8 cellular contexts compared by ENCODE assay signal in genomic region chr15:63505842-63506222, GRCh38. TPM values are rescaled to one million over a fixed set of nuclear protein-coding genes. Genes with fewer than 3 reads are reported as not detected.
DNase-seq lines count a peak whose midpoint lies in the region; ATAC-seq and TF ChIP-seq lines count a peak whose summit lies in the region.

No MANE protein-coding gene starts in this region.

- intact Hi-C loops in heart left ventricle (cut with DNase I) = loop anchor here in 6 of 10 donors (2.0 to 10.0 kb wide), 4 partner anchors 39 to 49 kb away; no protein-coding TSS in a partner anchor
- intact Hi-C loops in Right ventricle myocardium inferior (cut with DNase I) = loop anchor here (5.0 kb wide), 1 partner anchor 41 kb away; no protein-coding TSS in a partner anchor
- intact Hi-C loops in body of pancreas (cut with DNase I) = loop anchor here (10.0 kb wide), 1 partner anchor 59 kb away; no protein-coding TSS in a partner anchor
- intact Hi-C loops in upper lobe of right lung (cut with DNase I) = no loop called here

- H3K4me3 ChIP-seq in heart left ventricle (peak overlapping the region; percentile 53 to 95 (median 80)), body of pancreas (peak overlapping the region; percentile 63 to 71), mesenchymal stem cell (ENCODE audit: insufficient read depth in 1 of 2, low read depth in 1 of 2, low read length in 2 of 2) (peak overlapping the region in 1 of 2 experiments; percentile 90), upper lobe of right lung (peak overlapping the region; percentile 77)

- H3K9me3 ChIP-seq in heart left ventricle = no peaks in the 10 kb centered on the region
- H3K9me3 ChIP-seq in body of pancreas = no peaks in the 10 kb centered on the region
- H3K9me3 ChIP-seq in mesenchymal stem cell (ENCODE audit: control insufficient read depth, low read length) = no peaks in the 10 kb centered on the region
- no peaks in the 10 kb centered on the region for H3K9me3 ChIP-seq in upper lobe of right lung

- peak overlapping the region; percentile 66 for H3K4me2 ChIP-seq in mesenchymal stem cell (ENCODE audit: low read length, poor library complexity, severe bottlenecking)

- peak overlapping the region in 1 of 2 experiments; percentile 19 for H3K18ac ChIP-seq in mesenchymal stem cell (ENCODE audit: low read depth in 1 of 2, low read length in 2 of 2)

- ATAC-seq in heart left ventricle (no peak), Right ventricle myocardium inferior (no peak), body of pancreas (no peak), upper lobe of right lung (no peak), GM19324 (IDR thresholded peaks at IDR 0.05; ENCODE audit: low FRiP score, unreplicated experiment) (no peak), GM19397 (IDR thresholded peaks at IDR 0.05; ENCODE audit: unreplicated experiment) (no peak)

- no peak overlapping the region for H2AFZ ChIP-seq in mesenchymal stem cell (ENCODE audit: low read depth, low read length)

- TF ChIP-seq POLR2A in heart left ventricle (IDR thresholded peaks at IDR 0.05) (no peak), body of pancreas (IDR thresholded peaks at IDR 0.05) (no peak)

- TF ChIP-seq CTCF in heart left ventricle (IDR thresholded peaks at IDR 0.05) = no peak
- peak in 2 of 7 experiments; percentile 4 to 13 for TF ChIP-seq CTCF in body of pancreas (IDR thresholded peaks at IDR 0.05)
- TF ChIP-seq CTCF in upper lobe of right lung (IDR thresholded peaks at IDR 0.05) = no peak
- no peak for TF ChIP-seq CTCF in GM20000 (IDR thresholded peaks at IDR 0.05; ENCODE audit: extremely low read depth, missing control alignments)

- no peak overlapping the region for H2BK12ac ChIP-seq in mesenchymal stem cell (ENCODE audit: low read length in 2 of 2)

- H3K4ac ChIP-seq in mesenchymal stem cell (ENCODE audit: low read depth in 1 of 2, low read length in 2 of 2) = no peak overlapping the region

- no peak overlapping the region for H2BK5ac ChIP-seq in mesenchymal stem cell (ENCODE audit: low read depth, low read length, poor library complexity, severe bottlenecking)

- WGBS in heart left ventricle, 4 donors = 13 to 21% (median 19%) methylated on average over 8 of the region's 8 CpGs
- 3% methylated on average over 8 of the region's 8 CpGs for WGBS in body of pancreas, 2 donors
- whole genome bisulfite sequencing in mesenchymal stem cell = 44% methylated on average over 8 of the region's 8 CpGs

- H3K4me1 ChIP-seq in heart left ventricle (peaks cover 3 to 82% (median 75%) of the 10 kb centered on the region in 12 donors), body of pancreas (peaks cover 73% of the 10 kb centered on the region), mesenchymal stem cell (ENCODE audit: control insufficient read depth, insufficient read depth, low read depth, low read length) (peaks cover 11% of the 10 kb centered on the region), upper lobe of right lung (peaks cover 72% of the 10 kb centered on the region)

- no peak overlapping the region for H2BK120ac ChIP-seq in mesenchymal stem cell (ENCODE audit: low read depth, low read length)

- no peak overlapping the region for H3K23ac ChIP-seq in mesenchymal stem cell (ENCODE audit: low read length in 2 of 2)

- no peak overlapping the region for H2AK5ac ChIP-seq in mesenchymal stem cell (ENCODE audit: low read length, severe bottlenecking)

- H2BK15ac ChIP-seq in mesenchymal stem cell (ENCODE audit: low read depth, poor library complexity, severe bottlenecking) = no peak overlapping the region

- H4K91ac ChIP-seq in mesenchymal stem cell (ENCODE audit: low read length) = no peak overlapping the region

- no peak overlapping the region for H3K14ac ChIP-seq in mesenchymal stem cell (ENCODE audit: low read length in 2 of 2)

- H4K8ac ChIP-seq in mesenchymal stem cell (ENCODE audit: low read length) = no peak overlapping the region

- H3K36me3 ChIP-seq in heart left ventricle (no peaks in the 10 kb centered on the region), body of pancreas (replicated peaks in 1 of 2; ENCODE audit: insufficient read depth in 1 of 2, low read depth in 2 of 2) (no peaks in the 10 kb centered on the region), mesenchymal stem cell (ENCODE audit: control insufficient read depth in 1 of 2, insufficient read depth in 2 of 2, low read depth in 1 of 2, low read length in 2 of 2) (no peaks in the 10 kb centered on the region), upper lobe of right lung (no peaks in the 10 kb centered on the region)

- H3K27me3 ChIP-seq in heart left ventricle (no peaks in the 10 kb centered on the region), body of pancreas (no peaks in the 10 kb centered on the region), mesenchymal stem cell (ENCODE audit: control insufficient read depth in 1 of 2, insufficient read depth in 1 of 2, low read length in 2 of 2) (no peaks in the 10 kb centered on the region), upper lobe of right lung (no peaks in the 10 kb centered on the region)

- H3K9ac ChIP-seq in mesenchymal stem cell (ENCODE audit: low read length) = peak overlapping the region; percentile 96

- no peak for DNase-seq in heart left ventricle
- no peak for DNase-seq in Right ventricle myocardium inferior (ENCODE audit: missing footprints)
- no peak for DNase-seq in body of pancreas
- no peak for DNase-seq in mesenchymal stem cell
- DNase-seq in upper lobe of right lung = no peak
- no peak for DNase-seq in GM20000 (ENCODE audit: low spot score)

- peak overlapping the region; percentile 85 to 99 (median 98) for H3K27ac ChIP-seq in heart left ventricle
- H3K27ac ChIP-seq in body of pancreas = peak overlapping the region; percentile 97 to 99 (median 98)
- H3K27ac ChIP-seq in mesenchymal stem cell (ENCODE audit: low read length, poor library complexity, severe bottlenecking) = no peak overlapping the region
- H3K27ac ChIP-seq in upper lobe of right lung = peak overlapping the region; percentile 100

- H3K79me1 ChIP-seq in mesenchymal stem cell (replicated peaks; ENCODE audit: low read length, poor library complexity, severe bottlenecking) = no peaks in the 10 kb centered on the region

RNA-seq across cellular contexts. Expression of gene USP3, which starts 1.4 kb away (rescaled TPM):
- 10 to 100 TPM; 14.3 to 30.8 (median 18.4) TPM for total RNA-seq in heart left ventricle
- 10 to 100 TPM in 1 of 2 donors, 1 to 10 TPM in 1; 7.1 to 10.5 TPM for polyA plus RNA-seq in heart left ventricle
- 13.7 TPM for total RNA-seq in Right ventricle myocardium inferior
- total RNA-seq in body of pancreas = 10 to 100 TPM; 48.8 to 50.1 TPM
- 21.2 TPM for polyA plus RNA-seq in mesenchymal stem cell (2013, experiment 1 of 2)
- 20.6 TPM for polyA plus RNA-seq in mesenchymal stem cell (2013, experiment 2 of 2)
- 62.5 TPM for total RNA-seq in upper lobe of right lung
